26 cellular contexts compared by ENCODE assay signal in genomic region chrX:97050413-97050812, GRCh38.
DNase-seq lines count a peak whose midpoint lies in the region; ATAC-seq, FAIRE-seq and TF ChIP-seq lines count a peak whose summit lies in the region.
"Had no signal": no experiment of that assay in that cellular context is flagged by ENCODE, and none has a peak within 500 bp of the region (broad histone marks: within the 10 kb centered on the region; RNA-seq: fewer than 3 reads in every experiment).

No MANE protein-coding gene starts in this region.

- H3K9ac ChIP-seq in GM23248 = no peak overlapping the region
- H3K9ac ChIP-seq: BLaER1 treated with 17β-estradiol and CSF1 and Interleukin-3, amounts not matched to agents 10 nM and 100 nM had no signal

- no peak overlapping the region for H3K27ac ChIP-seq in GM23248
- no peak overlapping the region for H3K27ac ChIP-seq in small intestine (ENCODE audit: low read depth in 1 of 2, low read length in 1 of 2)
- H3K27ac ChIP-seq: BLaER1 treated with 17β-estradiol and CSF1 and Interleukin-3, amounts not matched to agents 10 nM and 100 nM; PC-9; SJCRH30 had no signal

- H3K36me3 ChIP-seq in GM23248 (ENCODE audit: low read depth) = no peaks in the 10 kb centered on the region
- H3K36me3 ChIP-seq in small intestine (ENCODE audit: control insufficient read depth in 2 of 2, insufficient read depth in 2 of 2, low read length in 2 of 2) = no peaks in the 10 kb centered on the region
- H3K36me3 ChIP-seq: SJCRH30 had no signal

- H3K27me3 ChIP-seq in GM23248 (replicated peaks; ENCODE audit: insufficient read depth) (no peaks in the 10 kb centered on the region), small intestine (ENCODE audit: control insufficient read depth in 2 of 2, insufficient read depth in 2 of 2, low read length in 2 of 2) (no peaks in the 10 kb centered on the region)
- H3K27me3 ChIP-seq: SJCRH30 had no signal

- DNase-seq in GM23248 (peak; percentile 21), astrocyte of the spinal cord (ENCODE audit: low read depth, low spot score) (peak; percentile 8), fibroblast of peridontal ligament (ENCODE audit: extremely low read depth) (peak; percentile 30), small intestine (no peak), GM19240 (ENCODE audit: insufficient read length, low spot score) (no peak)
- DNase-seq: AML-193; Caco-2; CD4-positive, alpha-beta T cell; Kasumi-1; MV-4-11; NCI-H1105; NCI-H1436 treated with DMSO at 0.1 percent for 48 hours; NCI-H187 treated with DMSO at 0.1 percent for 48 hours; NCI-H2107; NCI-H82; NK-92 treated with Interleukin-12 subunit alpha and Interleukin-12 subunit beta, amount 100 ng/mL, for 24 hours; PC-9; SJCRH30 had no signal

- in situ Hi-C loops in GM23248 (cut with MboI) (no loop called here), astrocyte of the spinal cord (cut with HindIII; ENCODE audit: low sequenced_read_pairs) (no loop called here)

- no peak for TF ChIP-seq CTCF in astrocyte of the spinal cord (IDR thresholded peaks at IDR 0.05; ENCODE audit: low read depth, low read length)

- ATAC-seq in GM19035 (IDR thresholded peaks at IDR 0.05; ENCODE audit: unreplicated experiment) (no peak), GM18519 (IDR thresholded peaks at IDR 0.05; ENCODE audit: low FRiP score, unreplicated experiment) (no peak), GM19395 (IDR thresholded peaks at IDR 0.05; ENCODE audit: unreplicated experiment) (no peak)
- ATAC-seq: HepG2, K562, Right ventricle myocardium inferior, SK-N-SH treated with all-trans-retinoic acid at 6 μM for 48 hours had no signal

- H3K4me1 ChIP-seq in GM23248 (ENCODE audit: insufficient read depth) (no peaks in the 10 kb centered on the region), small intestine (ENCODE audit: control insufficient read depth in 2 of 2, insufficient read depth in 1 of 2, low read depth in 1 of 2, low read length in 1 of 2) (no peaks in the 10 kb centered on the region)
- H3K4me1 ChIP-seq: BLaER1 treated with 17β-estradiol and CSF1 and Interleukin-3, amounts not matched to agents 10 nM and 100 nM; Caco-2; SJCRH30 had no signal

- 11% methylated on average over 2 of the region's 2 CpGs for WGBS in GM23248 (ENCODE audit: low coverage in 1 of 2, low lambda C conversion rate in 2 of 2, missing lambda C conversion rate in 2 of 2), 2 experiments
- 44 to 51% (median 46%) methylated on average over 2 of the region's 2 CpGs for WGBS in small intestine, 3 donors

- no peaks in the 10 kb centered on the region for H4K20me1 ChIP-seq in GM23248 (ENCODE audit: insufficient read depth)
- H4K20me1 ChIP-seq: BLaER1 treated with 17β-estradiol and CSF1 and Interleukin-3, amounts not matched to agents 10 nM and 100 nM had no signal

- no peaks in the 10 kb centered on the region for H3K79me2 ChIP-seq in GM23248 (ENCODE audit: insufficient read depth)

- FAIRE-seq in small intestine (lab: Jason Lieb, UNC) = peak; percentile 61
- FAIRE-seq: HepG2, K562 had no signal

- H3K4me3 ChIP-seq in GM23248 (no peak overlapping the region), astrocyte of the spinal cord (ENCODE audit: low read depth, low read length) (no peak overlapping the region), small intestine (ENCODE audit: low read depth in 1 of 2, low read length in 2 of 2) (no peak overlapping the region)
- H3K4me3 ChIP-seq: BLaER1 treated with 17β-estradiol and CSF1 and Interleukin-3, amounts not matched to agents 10 nM and 100 nM; K562; PC-9; SJCRH30 had no signal

- H3F3A ChIP-seq in GM23248 (ENCODE audit: insufficient read depth) = no peaks in the 10 kb centered on the region

- H3K9me3 ChIP-seq in GM23248 (ENCODE audit: low read depth) (no peaks in the 10 kb centered on the region), small intestine (ENCODE audit: control insufficient read depth, low read depth) (no peaks in the 10 kb centered on the region)
- H3K9me3 ChIP-seq: BLaER1 treated with 17β-estradiol and CSF1 and Interleukin-3, amounts not matched to agents 10 nM and 100 nM; Caco-2; SJCRH30 had no signal

- H3K4me2 ChIP-seq in GM23248 (ENCODE audit: unreplicated experiment) = no peak overlapping the region
- H3K4me2 ChIP-seq: BLaER1 treated with 17β-estradiol and CSF1 and Interleukin-3, amounts not matched to agents 10 nM and 100 nM; PC-9 had no signal

- no peak overlapping the region for H2AFZ ChIP-seq in GM23248
- H2AFZ ChIP-seq: PC-9 had no signal

- no peaks in the 10 kb centered on the region for H3K9me2 ChIP-seq in GM23248 (ENCODE audit: insufficient read depth)

Comparison
In these comparisons a context has a peak if more than half of its experiments do, and no peak if none do; other contexts are left out.
1. DNase-seq: peak in GM23248 (single experiment), astrocyte of the spinal cord (single experiment) and fibroblast of peridontal ligament (single experiment); none in small intestine (single experiment) and GM19240 (single experiment).